37 cellular contexts compared by ENCODE assay signal in genomic region chr3:65234499-65234898, GRCh38.
"Had no signal": no experiment of that assay in that cellular context is flagged by ENCODE, and none has a peak within 500 bp of the region (broad histone marks: within the 10 kb centered on the region; RNA-seq: fewer than 3 reads in every experiment).

No MANE protein-coding gene starts in this region.

- H3K4me1 Mint-ChIP-seq: activated naive CD4-positive, alpha-beta T cell treated with anti-CD3 and anti-CD28 coated beads, Interleukin-2, amount 10 ng/mL, durations not matched to agents 7 days and 5 days; activated naive CD4-positive, alpha-beta T cell treated with anti-CD3 and anti-CD28 coated beads, Interleukin-2, amount 50 U/mL, for 24 hours; activated naive CD8-positive, alpha-beta T cell treated with anti-CD3 and anti-CD28 coated beads for 36 hours; activated naive CD8-positive, alpha-beta T cell treated with anti-CD3 and anti-CD28 coated beads, Interleukin-2, amount 10 ng/mL, durations not matched to agents 7 days and 5 days; activated naive CD8-positive, alpha-beta T cell treated with anti-CD3 and anti-CD28 coated beads, Interleukin-2, amount 50 U/mL, for 24 hours; activated T-helper 17 cell treated with anti-CD3 and anti-CD28 coated beads, Interleukin-2, amount 50 U/mL, for 72 hours; central memory CD8-positive, alpha-beta T cell had no signal

- H3K27ac ChIP-seq: adrenal gland, ascending aorta, body of pancreas, brain microvascular endothelial cell, breast epithelium, cardiac muscle cell had no signal

- H3K27me3 Mint-ChIP-seq: activated naive CD4-positive, alpha-beta T cell treated with anti-CD3 and anti-CD28 coated beads, Interleukin-2, amount 10 ng/mL, durations not matched to agents 7 days and 5 days; activated naive CD4-positive, alpha-beta T cell treated with anti-CD3 and anti-CD28 coated beads, Interleukin-2, amount 50 U/mL, for 24 hours; activated naive CD8-positive, alpha-beta T cell; activated naive CD8-positive, alpha-beta T cell treated with anti-CD3 and anti-CD28 coated beads for 36 hours; activated naive CD8-positive, alpha-beta T cell treated with anti-CD3 and anti-CD28 coated beads, Interleukin-2, amount 10 ng/mL, durations not matched to agents 7 days and 5 days; activated naive CD8-positive, alpha-beta T cell treated with anti-CD3 and anti-CD28 coated beads, Interleukin-2, amount 50 U/mL, for 24 hours; activated T-cell treated with anti-CD3 and anti-CD28 coated beads, Interleukin-2, amount 50 U/mL, for 24 hours; activated T-helper 17 cell treated with anti-CD3 and anti-CD28 coated beads, Interleukin-2, amount 50 U/mL, for 72 hours; central memory CD8-positive, alpha-beta T cell had no signal

- H3K4me1 ChIP-seq: adrenal gland, ascending aorta, body of pancreas, breast epithelium had no signal

- H3K27ac Mint-ChIP-seq: activated naive CD4-positive, alpha-beta T cell treated with anti-CD3 and anti-CD28 coated beads for 36 hours; activated naive CD4-positive, alpha-beta T cell treated with anti-CD3 and anti-CD28 coated beads, Interleukin-2, amount 10 ng/mL, durations not matched to agents 7 days and 5 days; activated naive CD4-positive, alpha-beta T cell treated with anti-CD3 and anti-CD28 coated beads, Interleukin-2, amount 50 U/mL, for 24 hours; activated naive CD4-positive, alpha-beta T cell treated with anti-CD3 and anti-CD28 coated beads, Interleukin-2, amount 50 U/mL, for 72 hours; activated naive CD8-positive, alpha-beta T cell; activated naive CD8-positive, alpha-beta T cell treated with anti-CD3 and anti-CD28 coated beads for 36 hours; activated naive CD8-positive, alpha-beta T cell treated with anti-CD3 and anti-CD28 coated beads, Interleukin-2, amount 10 ng/mL, durations not matched to agents 7 days and 5 days; activated naive CD8-positive, alpha-beta T cell treated with anti-CD3 and anti-CD28 coated beads, Interleukin-2, amount 50 U/mL, for 24 hours; activated T-cell treated with anti-CD3 and anti-CD28 coated beads, Interleukin-2, amount 50 U/mL, for 24 hours; activated T-cell treated with anti-CD3 and anti-CD28 coated beads, Interleukin-2, amount 50 U/mL, for 72 hours; activated T-helper 1 cell treated with anti-CD3 and anti-CD28 coated beads, Interleukin-12 subunit alpha, Interleukin-12 subunit beta, Interleukin-2, Interleukin-4 antibody, amounts not matched to agents 30 ng/mL and 10 ng/mL and 1 ng/mL, durations not matched to agents 14 hours and 24 hours and 36 hours; activated T-helper 17 cell treated with anti-CD3 and anti-CD28 coated beads, Interleukin-2, amount 50 U/mL, for 72 hours; activated T-helper 2 cell treated with anti-CD3 and anti-CD28 coated beads, Interferon-gamma antibody, Interleukin-2, Interleukin-4, amounts not matched to agents 10 μg/mL and 5 μg/mL and 100 μg/mL, durations not matched to agents 14 hours and 24 hours and 36 hours; brain had no signal

- H3K36me3 Mint-ChIP-seq: activated naive CD4-positive, alpha-beta T cell treated with anti-CD3 and anti-CD28 coated beads, Interleukin-2, amount 10 ng/mL, durations not matched to agents 7 days and 5 days; activated naive CD4-positive, alpha-beta T cell treated with anti-CD3 and anti-CD28 coated beads, Interleukin-2, amount 50 U/mL, for 24 hours; activated naive CD4-positive, alpha-beta T cell treated with anti-CD3 and anti-CD28 coated beads, Interleukin-2, amount 50 U/mL, for 72 hours; activated naive CD8-positive, alpha-beta T cell; activated naive CD8-positive, alpha-beta T cell treated with anti-CD3 and anti-CD28 coated beads for 36 hours; activated naive CD8-positive, alpha-beta T cell treated with anti-CD3 and anti-CD28 coated beads, Interleukin-2, amount 10 ng/mL, durations not matched to agents 7 days and 5 days; brain had no signal

- H3K27me3 ChIP-seq: adrenal gland, ascending aorta, body of pancreas, brain microvascular endothelial cell, breast epithelium, cardiac muscle cell had no signal

- H3K36me3 ChIP-seq: adrenal gland, ascending aorta, brain microvascular endothelial cell, breast epithelium, cardiac muscle cell had no signal

- DNase-seq: activated effector memory CD4-positive, alpha-beta T cell treated with anti-CD3 and anti-CD28 coated beads, Interleukin-2, amount 50 U/mL, for 16 hours; activated effector memory CD4-positive, alpha-beta T cell treated with Interleukin-2 at 50 U/mL for 16 hours; activated gamma-delta T cell; activated gamma-delta T cell treated with Interleukin-2 at 50 U/mL for 16 hours; activated naive CD4-positive, alpha-beta T cell; activated naive CD4-positive, alpha-beta T cell treated with anti-CD3 and anti-CD28 coated beads for 36 hours; activated naive CD4-positive, alpha-beta T cell treated with anti-CD3 and anti-CD28 coated beads, Interleukin-2, amount 10 ng/mL, durations not matched to agents 7 days and 5 days; activated naive CD4-positive, alpha-beta T cell treated with anti-CD3 and anti-CD28 coated beads, Interleukin-2, amount 50 U/mL, for 16 hours; activated naive CD4-positive, alpha-beta T cell treated with Interleukin-2 at 50 U/mL for 16 hours; activated naive CD8-positive, alpha-beta T cell treated with anti-CD3 and anti-CD28 coated beads for 36 hours; activated naive CD8-positive, alpha-beta T cell treated with anti-CD3 and anti-CD28 coated beads, Interleukin-2, amount 10 ng/mL, durations not matched to agents 7 days and 5 days; activated naive CD8-positive, alpha-beta T cell treated with anti-CD3 and anti-CD28 coated beads, Interleukin-2, amount 50 U/mL, for 24 hours; activated T-cell treated with anti-CD3 and anti-CD28 coated beads, Interleukin-2, amount 50 U/mL, for 24 hours; activated T-cell treated with anti-CD3 and anti-CD28 coated beads, Interleukin-2, amount 50 U/mL, for 4 hours; activated T-cell treated with anti-CD3 and anti-CD28 coated beads, Interleukin-2, amount 50 U/mL, for 48 hours; activated T-cell treated with anti-CD3 and anti-CD28 coated beads, Interleukin-2, amount 50 U/mL, for 72 hours; adrenal gland; amniotic stem cell; amygdala; anterior cingulate cortex; aorta; body of pancreas; brain microvascular endothelial cell; caudate nucleus; central memory CD4-positive, alpha-beta T cell; cerebellar nuclear complex had no signal

- ATAC-seq: activated naive CD4-positive, alpha-beta T cell treated with anti-CD3 and anti-CD28 coated beads, Interleukin-2, amount 50 U/mL, for 72 hours; activated naive CD8-positive, alpha-beta T cell treated with anti-CD3 and anti-CD28 coated beads, Interleukin-2, amount 50 U/mL, for 24 hours; activated T-cell treated with anti-CD3 and anti-CD28 coated beads, Interleukin-2, amount 50 U/mL, for 4 hours; activated T-cell treated with anti-CD3 and anti-CD28 coated beads, Interleukin-2, amount 50 U/mL, for 72 hours; activated T-helper 17 cell treated with anti-CD3 and anti-CD28 coated beads, Interleukin-2, amount 50 U/mL, for 72 hours; body of pancreas had no signal

- H3K9me3 ChIP-seq: adrenal gland, ascending aorta, body of pancreas, breast epithelium had no signal

- H3K4me3 ChIP-seq: adrenal gland, ascending aorta, body of pancreas, breast epithelium, cardiac muscle cell had no signal

- H3K4me3 Mint-ChIP-seq: activated naive CD4-positive, alpha-beta T cell treated with anti-CD3 and anti-CD28 coated beads for 36 hours; activated naive CD4-positive, alpha-beta T cell treated with anti-CD3 and anti-CD28 coated beads, Interleukin-2, amount 10 ng/mL, durations not matched to agents 7 days and 5 days; activated naive CD4-positive, alpha-beta T cell treated with anti-CD3 and anti-CD28 coated beads, Interleukin-2, amount 50 U/mL, for 24 hours; activated naive CD8-positive, alpha-beta T cell; activated naive CD8-positive, alpha-beta T cell treated with anti-CD3 and anti-CD28 coated beads for 36 hours; activated naive CD8-positive, alpha-beta T cell treated with anti-CD3 and anti-CD28 coated beads, Interleukin-2, amount 10 ng/mL, durations not matched to agents 7 days and 5 days; activated naive CD8-positive, alpha-beta T cell treated with anti-CD3 and anti-CD28 coated beads, Interleukin-2, amount 50 U/mL, for 24 hours; activated T-cell treated with anti-CD3 and anti-CD28 coated beads, Interleukin-2, amount 50 U/mL, for 24 hours; activated T-cell treated with anti-CD3 and anti-CD28 coated beads, Interleukin-2, amount 50 U/mL, for 4 hours; activated T-cell treated with anti-CD3 and anti-CD28 coated beads, Interleukin-2, amount 50 U/mL, for 72 hours; activated T-helper 1 cell treated with anti-CD3 and anti-CD28 coated beads, Interleukin-12 subunit alpha, Interleukin-12 subunit beta, Interleukin-2, Interleukin-4 antibody, amounts not matched to agents 30 ng/mL and 10 ng/mL and 1 ng/mL, durations not matched to agents 14 hours and 24 hours and 36 hours; activated T-helper 17 cell treated with anti-CD3 and anti-CD28 coated beads, Interleukin-2, amount 50 U/mL, for 72 hours; brain; central memory CD8-positive, alpha-beta T cell had no signal
